26 cellular contexts compared by ENCODE assay signal in genomic region chr9:107975426-107976010, GRCh38.
"Had no signal": no experiment of that assay in that cellular context is flagged by ENCODE, and none has a peak within 500 bp of the region (broad histone marks: within the 10 kb centered on the region; RNA-seq: fewer than 3 reads in every experiment).

No MANE protein-coding gene starts in this region.

- DNase-seq: activated CD4-positive, alpha-beta T cell treated with anti-CD3 and anti-CD28 coated beads, Interleukin-2, amount 10 ng/mL, durations not matched to agents 7 days and 5 days; activated CD4-positive, CD25-positive, alpha-beta regulatory T cell; activated CD8-positive, alpha-beta T cell treated with anti-CD3 and anti-CD28 coated beads, Interleukin-2, amount 10 ng/mL, durations not matched to agents 7 days and 5 days; activated naive CD4-positive, alpha-beta T cell treated with anti-CD3 and anti-CD28 coated beads for 36 hours; activated T-cell treated with anti-CD3 and anti-CD28 coated beads, Interleukin-2, amount 50 U/mL, for 24 hours; brain microvascular endothelial cell; central memory CD4-positive, alpha-beta T cell; cortex of kidney; effector CD4-positive, alpha-beta T cell; foreskin melanocyte; glutamatergic neuron; hypothalamus; islet precursor cell; left lung; naive thymus-derived CD4-positive, alpha-beta T cell; psoas muscle; spleen; stimulated activated CD4-positive, alpha-beta T cell treated with anti-CD3 and anti-CD28 coated beads, Interleukin-4, amount 100 ng/mL, for 4 hours; T-helper 1 cell; T-helper 9 cell had no signal

- H3K27me3 ChIP-seq: brain microvascular endothelial cell, left lung, neural progenitor cell, spleen, uterus had no signal

- H3K9me3 ChIP-seq: left lung, psoas muscle, spleen, uterus had no signal

- H3K4me2 ChIP-seq: neural progenitor cell had no signal

- ATAC-seq: activated CD8-positive, alpha-beta T cell treated with anti-CD3 and anti-CD28 coated beads, Interleukin-2, amount 10 ng/mL, durations not matched to agents 7 days and 5 days; esophagus mucosa; left lung; naive thymus-derived CD4-positive, alpha-beta T cell; psoas muscle; sciatic nerve; SK-N-SH treated with all-trans-retinoic acid at 6 μM for 48 hours; stimulated activated memory B cell treated with anti-CD40 and anti-IgM and Interleukin-4, amounts not matched to agents 10 μg/mL and 1 μg/mL and 100 μg/mL, for 72 hours had no signal

- H3K4me3 ChIP-seq: left lung, neural progenitor cell, psoas muscle, spleen, uterus had no signal

- H3K9ac ChIP-seq: neural progenitor cell had no signal

- H3K27ac ChIP-seq: brain microvascular endothelial cell, left lung, neural progenitor cell, psoas muscle, uterus had no signal

- H2AFZ ChIP-seq: neural progenitor cell had no signal

- H3K4me1 ChIP-seq: neural progenitor cell, psoas muscle, uterus had no signal

- H3K36me3 ChIP-seq: brain microvascular endothelial cell, left lung, neural progenitor cell, spleen, uterus had no signal
